In genomic region chr5:19880430-19880829, GRCh38 we compare ENCODE assay signal across 27 cellular contexts.
A peak's percentile ranks its signal among the peaks of the same experiment; 100 is the strongest.
DNase-seq lines count a peak whose midpoint lies in the region; ATAC-seq, FAIRE-seq and TF ChIP-seq lines count a peak whose summit lies in the region.
"Had no signal": no experiment of that assay in that cellular context is flagged by ENCODE, and none has a peak within 500 bp of the region (broad histone marks: within the 10 kb centered on the region; RNA-seq: fewer than 3 reads in every experiment).

No MANE protein-coding gene starts in this region.

- ATAC-seq in WTC11: no peak
- ATAC-seq in natural killer cell treated with Interleukin-12 subunit alpha and Interleukin-12 subunit beta and Interleukin-15 and Interleukin-18, amount 100 ng/mL, for 72 hours: no peak
- no peak for ATAC-seq in mucosa of descending colon
- ATAC-seq: activated CD4-positive, alpha-beta T cell treated with anti-CD3 and anti-CD28 coated beads for 36 hours; activated CD8-positive, alpha-beta T cell treated with anti-CD3 and anti-CD28 coated beads, Interleukin-2, amount 10 ng/mL, durations not matched to agents 7 days and 5 days; activated naive CD4-positive, alpha-beta T cell treated with anti-CD3 and anti-CD28 coated beads, Interleukin-2, amount 50 U/mL, for 72 hours; gastrocnemius medialis; GM12878; left cardiac atrium; stimulated activated naive CD8-positive, alpha-beta T cell treated with anti-CD3 and anti-CD28 coated beads, Interleukin-15, Interleukin-2, amounts not matched to agents 100 U/mL and 50 U/mL, for 24 hours had no signal

- DNase-seq in NCI-H345 (lab: John Stamatoyannopoulos, UW) (peak; percentile 52), NCI-H345 treated with DMSO at 0.1 percent for 48 hours (lab: John Stamatoyannopoulos, UW; ENCODE audit: unreplicated experiment) (no peak), NCI-H2029 treated with DMSO at 0.1 percent for 48 hours (lab: John Stamatoyannopoulos, UW) (peak; percentile 85), WTC11 (ENCODE audit: low spot score) (no peak), progenitor cell of endocrine pancreas (ENCODE audit: low spot score, unreplicated experiment) (no peak), GM12891 (ENCODE audit: insufficient read length, low spot score) (no peak), mucosa of descending colon (no peak)
- no peak for DNase-seq in natural killer cell treated with Interleukin-12 subunit alpha and Interleukin-12 subunit beta and Interleukin-15 and Interleukin-18, amount 100 ng/mL, for 72 hours (ENCODE audit: low spot score)
- DNase-seq: activated CD4-positive, alpha-beta T cell treated with anti-CD3 and anti-CD28 coated beads for 36 hours; activated CD8-positive, alpha-beta T cell treated with anti-CD3 and anti-CD28 coated beads, Interleukin-2, amount 10 ng/mL, durations not matched to agents 7 days and 5 days; amygdala; CD4-positive, alpha-beta T cell; gastrocnemius medialis; left cardiac atrium; mammary epithelial cell; MM.1S; SJCRH30; stimulated activated CD4-positive, alpha-beta T cell treated with anti-CD3 and anti-CD28 coated beads, Interleukin-2, amount 100 ng/mL, for 24 hours; stimulated activated naive CD8-positive, alpha-beta T cell treated with anti-CD3 and anti-CD28 coated beads, Interleukin-15, Interleukin-2, amounts not matched to agents 100 U/mL and 50 U/mL, for 24 hours; SW 1271 had no signal

- intact Hi-C loops in mucosa of descending colon (cut with DNase I, micrococcal nuclease): no loop called here

- no peaks in the 10 kb centered on the region for H3K4me1 ChIP-seq in mucosa of descending colon (ENCODE audit: low read depth)
- H3K4me1 ChIP-seq: breast epithelium, gastrocnemius medialis, parathyroid adenoma, SJCRH30 had no signal

- H3K36me3 ChIP-seq in mucosa of descending colon (ENCODE audit: low read depth): no peaks in the 10 kb centered on the region
- H3K36me3 ChIP-seq: breast epithelium, gastrocnemius medialis, SJCRH30 had no signal

- peak overlapping the region; percentile 36 for H3K4me3 Mint-ChIP-seq in WTC11
- no peak overlapping the region for H3K4me3 Mint-ChIP-seq in progenitor cell of endocrine pancreas (ENCODE audit: low read depth)
- H3K4me3 Mint-ChIP-seq in natural killer cell treated with Interleukin-12 subunit alpha and Interleukin-12 subunit beta and Interleukin-15 and Interleukin-18, amount 100 ng/mL, for 72 hours: no peak overlapping the region
- H3K4me3 Mint-ChIP-seq: activated CD4-positive, alpha-beta T cell treated with anti-CD3 and anti-CD28 coated beads for 36 hours; activated CD8-positive, alpha-beta T cell treated with anti-CD3 and anti-CD28 coated beads, Interleukin-2, amount 10 ng/mL, durations not matched to agents 7 days and 5 days; CD4-positive, alpha-beta T cell had no signal

- CTCF ChIA-PET in WTC11 (lab: Charles Lee): no interaction called here

- POLR2A ChIA-PET in WTC11 (lab: Charles Lee): no interaction called here

- H3K36me3 Mint-ChIP-seq in WTC11 (no peaks in the 10 kb centered on the region), progenitor cell of endocrine pancreas (ENCODE audit: insufficient read depth) (no peaks in the 10 kb centered on the region)
- peaks cover 4% of the 10 kb centered on the region for H3K36me3 Mint-ChIP-seq in natural killer cell treated with Interleukin-12 subunit alpha and Interleukin-12 subunit beta and Interleukin-15 and Interleukin-18, amount 100 ng/mL, for 72 hours
- H3K36me3 Mint-ChIP-seq: activated naive CD4-positive, alpha-beta T cell treated with anti-CD3 and anti-CD28 coated beads, Interleukin-2, amount 50 U/mL, for 72 hours had no signal

- H3K27ac Mint-ChIP-seq in WTC11 (no peak overlapping the region), progenitor cell of endocrine pancreas (peak overlapping the region; percentile 88)
- no peak overlapping the region for H3K27ac Mint-ChIP-seq in natural killer cell treated with Interleukin-12 subunit alpha and Interleukin-12 subunit beta and Interleukin-15 and Interleukin-18, amount 100 ng/mL, for 72 hours
- H3K27ac Mint-ChIP-seq: activated CD4-positive, alpha-beta T cell treated with anti-CD3 and anti-CD28 coated beads for 36 hours; activated CD8-positive, alpha-beta T cell treated with anti-CD3 and anti-CD28 coated beads, Interleukin-2, amount 10 ng/mL, durations not matched to agents 7 days and 5 days; activated naive CD4-positive, alpha-beta T cell treated with anti-CD3 and anti-CD28 coated beads, Interleukin-2, amount 50 U/mL, for 72 hours; activated T-helper 2 cell treated with anti-CD3 and anti-CD28 coated beads, Interferon-gamma antibody, Interleukin-2, Interleukin-4, amounts not matched to agents 10 μg/mL and 5 μg/mL and 100 μg/mL, durations not matched to agents 14 hours and 24 hours and 36 hours; CD4-positive, alpha-beta T cell had no signal

- no peak for FAIRE-seq in GM12891 (lab: Jason Lieb, UNC)
- FAIRE-seq: endothelial cell of umbilical vein, GM12878, urothelium cell line had no signal

- H3K9me3 Mint-ChIP-seq in WTC11 (no peaks in the 10 kb centered on the region), progenitor cell of endocrine pancreas (ENCODE audit: low read depth) (no peaks in the 10 kb centered on the region)
- H3K9me3 Mint-ChIP-seq in natural killer cell treated with Interleukin-12 subunit alpha and Interleukin-12 subunit beta and Interleukin-15 and Interleukin-18, amount 100 ng/mL, for 72 hours: peaks cover 2% of the 10 kb centered on the region
- H3K9me3 Mint-ChIP-seq: CD4-positive, alpha-beta T cell had no signal

- no peak for TF ChIP-seq CTCF in WTC11 (IDR thresholded peaks at IDR 0.05)
- no peak for TF ChIP-seq CTCF in progenitor cell of endocrine pancreas (IDR thresholded peaks at IDR 0.05; ENCODE audit: unreplicated experiment)
- TF ChIP-seq CTCF in mucosa of descending colon (IDR thresholded peaks at IDR 0.05): no peak

- no peak overlapping the region for H3K4me3 ChIP-seq in mucosa of descending colon
- H3K4me3 ChIP-seq: breast epithelium, gastrocnemius medialis, GM12878, SJCRH30 had no signal

- H3K27me3 Mint-ChIP-seq in WTC11 (ENCODE audit: low read depth) (peaks cover 33% of the 10 kb centered on the region), progenitor cell of endocrine pancreas (no peaks in the 10 kb centered on the region)
- no peaks in the 10 kb centered on the region for H3K27me3 Mint-ChIP-seq in natural killer cell treated with Interleukin-12 subunit alpha and Interleukin-12 subunit beta and Interleukin-15 and Interleukin-18, amount 100 ng/mL, for 72 hours
- H3K27me3 Mint-ChIP-seq: activated CD4-positive, alpha-beta T cell treated with anti-CD3 and anti-CD28 coated beads for 36 hours; CD4-positive, alpha-beta T cell had no signal

- no peak for TF ChIP-seq POLR2A in GM12891 (IDR thresholded peaks at IDR 0.05; ENCODE audit: low read depth, low read length)

- no peaks in the 10 kb centered on the region for H3K9me3 ChIP-seq in mucosa of descending colon
- H3K9me3 ChIP-seq: breast epithelium, gastrocnemius medialis, SJCRH30 had no signal

- H3K4me1 Mint-ChIP-seq in WTC11 (peaks cover 40% of the 10 kb centered on the region), progenitor cell of endocrine pancreas (ENCODE audit: low read depth) (peaks cover 27% of the 10 kb centered on the region)
- H3K4me1 Mint-ChIP-seq in natural killer cell treated with Interleukin-12 subunit alpha and Interleukin-12 subunit beta and Interleukin-15 and Interleukin-18, amount 100 ng/mL, for 72 hours (ENCODE audit: low read depth in 2 of 2): no peaks in the 10 kb centered on the region
- H3K4me1 Mint-ChIP-seq: activated CD4-positive, alpha-beta T cell treated with anti-CD3 and anti-CD28 coated beads for 36 hours had no signal

TF ChIP-seq in WTC11, 78 proteins besides CTCF, POLR2A, EP300 and RAD21 (continues in another document):
- TF ChIP-seq FOXK1 (CRISPR knock-in tag; IDR thresholded peaks at IDR 0.05) (no peak), ZNF671 (CRISPR knock-in tag; IDR thresholded peaks at IDR 0.05) (no peak), JUN (CRISPR knock-in tag; IDR thresholded peaks at IDR 0.05) (no peak), CDX4 (CRISPR knock-in tag; IDR thresholded peaks at IDR 0.05; ENCODE audit: borderline replicate concordance) (no peak), PRRX2 (CRISPR knock-in tag; IDR thresholded peaks at IDR 0.05) (no peak)

TF ChIP-seq in GM12891, 5 proteins besides CTCF, POLR2A, EP300 and RAD21:
- TF ChIP-seq PAX5 (IDR thresholded peaks at IDR 0.05; ENCODE audit: insufficient read depth, low read length, severe bottlenecking) (no peak), POLR2AphosphoS5 (IDR thresholded peaks at IDR 0.05; ENCODE audit: low read depth, low read length) (no peak), SPI1 (IDR thresholded peaks at IDR 0.05; ENCODE audit: low read depth, low read length) (no peak), TAF1 (IDR thresholded peaks at IDR 0.05; ENCODE audit: low read depth, low read length) (no peak), POU2F2 (IDR thresholded peaks at IDR 0.05; ENCODE audit: low read depth, low read length) (no peak)

Comparison
In these comparisons a context has a peak if more than half of its experiments do, and no peak if none do; other contexts are left out.
1. DNase-seq: peak in NCI-H345 (single experiment) and NCI-H2029 treated with DMSO at 0.1 percent for 48 hours (single experiment); none in NCI-H345 treated with DMSO at 0.1 percent for 48 hours (single experiment), WTC11 (single experiment), progenitor cell of endocrine pancreas (single experiment), natural killer cell treated with Interleukin-12 subunit alpha and Interleukin-12 subunit beta and Interleukin-15 and Interleukin-18, amount 100 ng/mL, for 72 hours (single experiment), GM12891 (single experiment) and mucosa of descending colon (0 of 3).